In genomic region chr1:208013210-208013609, GRCh38 we compare ENCODE assay signal across 15 cellular contexts.
DNase-seq lines count a peak whose midpoint lies in the region; ATAC-seq and TF ChIP-seq lines count a peak whose summit lies in the region.
"Had no signal": no experiment of that assay in that cellular context is flagged by ENCODE, and none has a peak within 500 bp of the region (broad histone marks: within the 10 kb centered on the region; RNA-seq: fewer than 3 reads in every experiment).

No MANE protein-coding gene starts in this region.

- ATAC-seq in upper lobe of right lung (no peak), HG03108 (IDR thresholded peaks at IDR 0.05; ENCODE audit: unreplicated experiment) (no peak)
- ATAC-seq: GM12878, GM23338 had no signal

- no peak overlapping the region for H3K4me2 ChIP-seq in SK-N-SH
- H3K4me2 ChIP-seq: BLaER1 treated with 17β-estradiol and CSF1 and Interleukin-3, amounts not matched to agents 10 nM and 100 nM; GM23338 had no signal

- peak in 1 of 2 experiments; percentile 53; a peak in 2 of 4 replicates for TF ChIP-seq EP300 in SK-N-SH (IDR thresholded peaks at IDR 0.05; ENCODE audit: borderline replicate concordance in 1 of 2, low read depth in 1 of 2, low read length in 1 of 2)

- H4K20me1 ChIP-seq in SK-N-SH (ENCODE audit: insufficient read depth), result no peaks in the 10 kb centered on the region
- H4K20me1 ChIP-seq: BLaER1 treated with 17β-estradiol and CSF1 and Interleukin-3, amounts not matched to agents 10 nM and 100 nM had no signal

- POLR2A ChIA-PET in SK-N-SH (lab: Yijun Ruan, JAX), result interaction anchor here (0.5 kb wide), 1 partner anchor 105 kb away, joined by 3 read pairs; no protein-coding TSS in a partner anchor

- H3K27me3 ChIP-seq in SK-N-SH (ENCODE audit: insufficient read depth) (no peaks in the 10 kb centered on the region), upper lobe of right lung (no peaks in the 10 kb centered on the region)
- H3K27me3 ChIP-seq: BLaER1 treated with 17β-estradiol and CSF1 and Interleukin-3, amounts not matched to agents 10 nM and 100 nM had no signal

- TF ChIP-seq RAD21 in SK-N-SH (IDR thresholded peaks at IDR 0.05; ENCODE audit: low read length), result peak; percentile 12; the same call in 1 of the 2 replicates

- H3K4me1 ChIP-seq in SK-N-SH (ENCODE audit: control insufficient read depth in 1 of 2, insufficient read depth in 2 of 2, low read depth in 1 of 2, low read length in 1 of 2) (peaks cover 4 to 24% of the 10 kb centered on the region in 2 experiments; a peak in 2 of 4 replicates), upper lobe of right lung (no peaks in the 10 kb centered on the region)

- CTCF ChIA-PET in SK-N-SH (lab: Yijun Ruan, JAX), result interaction anchor here (0.7 to 22.2 kb wide), 11 partner anchors 10 to 1482 kb away, joined by 3 to 579 read pairs (median 4); partner anchors contain the start of gene PLXNA2

- no peak overlapping the region for H3K9ac ChIP-seq in SK-N-SH
- H3K9ac ChIP-seq: BLaER1 treated with 17β-estradiol and CSF1 and Interleukin-3, amounts not matched to agents 10 nM and 100 nM had no signal

- H3K9me3 ChIP-seq in SK-N-SH, result no peaks in the 10 kb centered on the region
- no peaks in the 10 kb centered on the region for H3K9me3 ChIP-seq in upper lobe of right lung
- H3K9me3 ChIP-seq: BLaER1 treated with 17β-estradiol and CSF1 and Interleukin-3, amounts not matched to agents 10 nM and 100 nM had no signal

- WGBS in SK-N-SH (ENCODE audit: low lambda C conversion rate), result 68% methylated on average over 2 of the region's 2 CpGs

- H2AFZ ChIP-seq in SK-N-SH (ENCODE audit: low read depth), result peak overlapping the region; percentile 30; the same call in 1 of the 2 replicates

- intact Hi-C loops in upper lobe of right lung (cut with DNase I), result no loop called here

- H3K4me3 ChIP-seq in SK-N-SH (ENCODE audit: low read depth in 2 of 2, low read length in 1 of 2), result no peak overlapping the region
- H3K4me3 ChIP-seq in upper lobe of right lung, result no peak overlapping the region
- H3K4me3 ChIP-seq: BLaER1 treated with 17β-estradiol and CSF1 and Interleukin-3, amounts not matched to agents 10 nM and 100 nM; GM12878; GM23338 had no signal

- H3K9me2 ChIP-seq in SK-N-SH, result no peaks in the 10 kb centered on the region

- TF ChIP-seq CTCF in SK-N-SH (IDR thresholded peaks at IDR 0.05) (no peak), upper lobe of right lung (IDR thresholded peaks at IDR 0.05) (no peak)

- peaks cover 16% of the 10 kb centered on the region for H3F3A ChIP-seq in SK-N-SH (replicated peaks; ENCODE audit: insufficient read depth)

- H3K27ac ChIP-seq in SK-N-SH (ENCODE audit: low read depth in 2 of 2, low read length in 1 of 2), result peak overlapping the region in 1 of 2 experiments; percentile 43; a peak in 1 of 4 replicates
- no peak overlapping the region for H3K27ac ChIP-seq in upper lobe of right lung
- H3K27ac ChIP-seq: 22Rv1; BLaER1 treated with 17β-estradiol and CSF1 and Interleukin-3, amounts not matched to agents 10 nM and 100 nM had no signal

- H3K36me3 ChIP-seq in SK-N-SH (replicated peaks in 1 of 2; ENCODE audit: control insufficient read depth in 1 of 2, insufficient read depth in 2 of 2, low read length in 1 of 2) (no peaks in the 10 kb centered on the region), upper lobe of right lung (no peaks in the 10 kb centered on the region)
- H3K36me3 ChIP-seq: BLaER1 treated with 17β-estradiol and CSF1 and Interleukin-3, amounts not matched to agents 10 nM and 100 nM had no signal

- DNase-seq in NCI-H2171 treated with DMSO at 0.1 percent for 48 hours (lab: John Stamatoyannopoulos, UW), result peak; percentile 16
- no peak for DNase-seq in NCI-H2171 (lab: John Stamatoyannopoulos, UW)
- DNase-seq in NCI-H1694 treated with DMSO at 0.1 percent for 48 hours (lab: John Stamatoyannopoulos, UW), result peak; percentile 35
- DNase-seq in SK-N-SH, result peak; percentile 76
- DNase-seq in upper lobe of right lung, result no peak
- no peak for DNase-seq in NCI-H345 (lab: John Stamatoyannopoulos, UW)
- DNase-seq: CD4-positive, CD25-positive, alpha-beta regulatory T cell; DMS79; H9; IMR-90 had no signal

- no peaks in the 10 kb centered on the region for H3K79me2 ChIP-seq in SK-N-SH (ENCODE audit: insufficient read depth)

TF ChIP-seq in SK-N-SH, 30 proteins besides CTCF, POLR2A, EP300 and RAD21:
- TF ChIP-seq SMC3 (IDR thresholded peaks at IDR 0.05; ENCODE audit: low read depth, low read length) (no peak), FOSL2 (IDR thresholded peaks at IDR 0.05; ENCODE audit: borderline replicate concordance, low read depth) (no peak), MEF2A (IDR thresholded peaks at IDR 0.05; ENCODE audit: borderline replicate concordance, low read depth) (no peak), JUND (IDR thresholded peaks at IDR 0.05) (no peak), CHD2 (IDR thresholded peaks at IDR 0.05; ENCODE audit: low read length, partially characterized antibody) (peak; percentile 45), TAF1 (IDR thresholded peaks at IDR 0.05; ENCODE audit: borderline replicate concordance, low read depth, low read length) (no peak), YY1 (IDR thresholded peaks at IDR 0.05; ENCODE audit: low read depth) (no peak), GATA2 (CRISPR knock-in tag; IDR thresholded peaks at IDR 0.05) (0 out of 2 replicates have a peak, but pooled peaks have one; percentile 41), RFX5 (IDR thresholded peaks at IDR 0.05; ENCODE audit: low read length) (peak; percentile 46; the same call in 1 of the 2 replicates)
- TF ChIP-seq, protein P1, sequence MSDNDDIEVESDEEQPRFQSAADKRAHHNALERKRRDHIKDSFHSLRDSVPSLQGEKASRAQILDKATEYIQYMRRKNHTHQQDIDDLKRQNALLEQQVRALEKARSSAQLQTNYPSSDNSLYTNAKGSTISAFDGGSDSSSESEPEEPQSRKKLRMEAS (IDR thresholded peaks at IDR 0.05; ENCODE audit: low read depth), result no peak
- TF ChIP-seq, protein P2, sequence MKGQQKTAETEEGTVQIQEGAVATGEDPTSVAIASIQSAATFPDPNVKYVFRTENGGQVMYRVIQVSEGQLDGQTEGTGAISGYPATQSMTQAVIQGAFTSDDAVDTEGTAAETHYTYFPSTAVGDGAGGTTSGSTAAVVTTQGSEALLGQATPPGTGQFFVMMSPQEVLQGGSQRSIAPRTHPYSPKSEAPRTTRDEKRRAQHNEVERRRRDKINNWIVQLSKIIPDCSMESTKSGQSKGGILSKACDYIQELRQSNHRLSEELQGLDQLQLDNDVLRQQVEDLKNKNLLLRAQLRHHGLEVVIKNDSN (IDR thresholded peaks at IDR 0.05; ENCODE audit: borderline replicate concordance, low read depth), result no peak
TF ChIP-seq in SK-N-SH: peak in this region for 3.

Comparison
In these comparisons a context has a peak if more than half of its experiments do, and no peak if none do; other contexts are left out.
1. DNase-seq: peak in NCI-H2171 treated with DMSO at 0.1 percent for 48 hours (single experiment), NCI-H1694 treated with DMSO at 0.1 percent for 48 hours (single experiment) and SK-N-SH (single experiment); none in NCI-H2171 (single experiment), upper lobe of right lung (single experiment) and NCI-H345 (single experiment).